In genomic region chr3:197539651-197540051, GRCh38 we compare ENCODE assay signal across 16 cellular contexts. TPM values are rescaled to one million over a fixed set of nuclear protein-coding genes. Genes with fewer than 3 reads are reported as not detected.
A peak's percentile ranks its signal among the peaks of the same experiment; 100 is the strongest.
DNase-seq lines count a peak whose midpoint lies in the region; ATAC-seq and TF ChIP-seq lines count a peak whose summit lies in the region.
"Had no signal": no experiment of that assay in that cellular context is flagged by ENCODE, and none has a peak within 500 bp of the region (broad histone marks: within the 10 kb centered on the region; RNA-seq: fewer than 3 reads in every experiment).

No MANE protein-coding gene starts in this region.

- H3K36me3 Mint-ChIP-seq in activated B cell treated with CpG ODN at 0.5 μM for 24 hours (ENCODE audit: low read depth): peaks cover 42% of the 10 kb centered on the region
- H3K36me3 Mint-ChIP-seq in mesothelial cell of epicardium: no peaks in the 10 kb centered on the region

- CTCF ChIA-PET in activated B cell treated with CpG ODN at 0.5 μM for 24 hours (lab: Charles Lee): no interaction called here

- POLR2A ChIA-PET in activated B cell treated with CpG ODN at 0.5 μM for 24 hours (lab: Charles Lee): no interaction called here

- intact Hi-C loops in activated B cell treated with CpG ODN at 0.5 μM for 24 hours (cut with micrococcal nuclease): no loop called here

- peak overlapping the region; percentile 57 for H3K27ac ChIP-seq in C4-2B
- H3K27ac ChIP-seq: BLaER1, upper lobe of left lung had no signal

- H3K9me3 Mint-ChIP-seq in activated B cell treated with CpG ODN at 0.5 μM for 24 hours (no peaks in the 10 kb centered on the region), mesothelial cell of epicardium (no peaks in the 10 kb centered on the region)

- H3K4me1 Mint-ChIP-seq in activated B cell treated with CpG ODN at 0.5 μM for 24 hours (no peaks in the 10 kb centered on the region), mesothelial cell of epicardium (peaks cover 22% of the 10 kb centered on the region)

- ATAC-seq in activated B cell treated with CpG ODN at 0.5 μM for 24 hours (ENCODE audit: low read depth) (no peak), omental fat pad (ENCODE audit: low FRiP score) (no peak), HG03196 (IDR thresholded peaks at IDR 0.05; ENCODE audit: unreplicated experiment) (no peak)
- ATAC-seq: HepG2 had no signal

- H3K4me3 Mint-ChIP-seq in activated B cell treated with CpG ODN at 0.5 μM for 24 hours: no peak overlapping the region
- peak overlapping the region; percentile 9 for H3K4me3 Mint-ChIP-seq in mesothelial cell of epicardium

- TF ChIP-seq CTCF in C4-2B (conservative IDR thresholded peaks at IDR 0.05) (no peak), activated B cell treated with CpG ODN at 0.5 μM for 24 hours (IDR thresholded peaks at IDR 0.05) (no peak), mesothelial cell of epicardium (IDR thresholded peaks at IDR 0.05; ENCODE audit: unreplicated experiment) (no peak), omental fat pad (IDR thresholded peaks at IDR 0.05) (no peak)

- DNase-seq in ELF-1 (ENCODE audit: low read depth, low spot score) (peak; percentile 79), activated B cell treated with CpG ODN at 0.5 μM for 24 hours (no peak), mesothelial cell of epicardium (ENCODE audit: low spot score in 2 of 2, unreplicated experiment in 2 of 2) (no peak), NCI-H1092 treated with DMSO at 0.1 percent for 48 hours (lab: John Stamatoyannopoulos, UW) (no peak), omental fat pad (ENCODE audit: low spot score) (no peak), pons (ENCODE audit: low spot score) (no peak)
- DNase-seq: activated CD4-positive, alpha-beta T cell treated with anti-CD3 and anti-CD28 coated beads, Interleukin-2, amount 50 U/mL, for 1 hour; activated effector memory CD4-positive, alpha-beta T cell treated with Interleukin-2 at 50 U/mL for 16 hours; NCI-H1105; NCI-H446; stimulated activated CD4-positive, alpha-beta T cell treated with anti-CD3 and anti-CD28 coated beads, Interleukin-1b, Interleukin-23, amount 100 ng/mL, for 48 hours; upper lobe of left lung had no signal

- peak overlapping the region; percentile 4 for H3K27ac Mint-ChIP-seq in activated B cell treated with CpG ODN at 0.5 μM for 24 hours
- H3K27ac Mint-ChIP-seq in mesothelial cell of epicardium: peak overlapping the region; percentile 64

- no peaks in the 10 kb centered on the region for H3K27me3 Mint-ChIP-seq in activated B cell treated with CpG ODN at 0.5 μM for 24 hours
- H3K27me3 Mint-ChIP-seq in mesothelial cell of epicardium (ENCODE audit: low read depth): no peaks in the 10 kb centered on the region

RNA-seq across cellular contexts. Expression of gene BDH1, which starts 16.1 kb away (rescaled TPM):
- total RNA-seq in activated B cell treated with CpG ODN at 0.5 μM for 24 hours (35.1 and 40.9 TPM in 2 replicates), mesothelial cell of epicardium (14.0 to 14.9 TPM (median 14.7 TPM) in 3 replicates), omental fat pad (10 to 100 TPM; 11.9 to 24.9 (median 16.1) TPM)
